Comparison of ENCODE assay signal across 8 cellular contexts in the genomic region with DNA sequence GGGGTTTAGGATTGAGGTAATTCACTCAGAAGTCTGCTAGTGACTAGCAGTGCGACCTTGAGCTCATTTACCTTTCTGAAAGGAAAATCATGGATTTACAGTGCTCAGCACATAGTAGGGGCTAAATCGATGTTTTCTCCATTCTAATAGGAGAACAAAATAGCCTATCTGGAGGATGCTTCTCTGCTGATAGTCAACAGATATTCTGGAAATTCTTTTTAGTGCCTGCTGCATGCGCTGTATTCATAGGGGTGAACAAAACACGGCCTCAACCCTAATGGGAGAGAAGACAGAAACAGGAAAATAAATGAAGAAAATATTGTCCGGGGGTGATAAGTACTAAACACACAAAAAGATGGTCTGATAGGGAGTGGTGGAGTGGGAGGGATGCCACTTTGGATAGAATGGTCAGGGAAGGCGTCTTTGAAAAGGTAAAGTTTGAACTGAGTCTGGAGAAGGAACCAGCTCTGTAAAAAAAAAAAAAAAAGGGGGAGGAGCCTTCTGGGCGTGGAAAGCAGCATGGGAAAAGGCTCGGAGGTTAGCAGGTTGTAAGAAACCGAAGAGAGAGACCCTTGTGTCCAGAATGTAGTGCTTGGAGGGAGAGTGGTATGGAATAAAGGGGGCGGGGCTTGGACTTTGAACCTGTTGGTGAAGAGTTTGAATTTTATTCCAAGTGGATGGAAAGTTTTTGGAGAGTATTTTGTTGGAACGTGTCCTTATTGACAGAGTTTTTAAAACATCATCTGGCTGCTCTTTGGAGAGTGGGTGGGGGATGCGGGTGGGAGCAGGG. TPM values are rescaled to one million over a fixed set of nuclear protein-coding genes. Genes with fewer than 3 reads are reported as not detected.
DNase-seq lines count a peak whose midpoint lies in the region; ATAC-seq, FAIRE-seq and TF ChIP-seq lines count a peak whose summit lies in the region.

No MANE protein-coding gene starts in this region.

- H3K9me3 ChIP-seq in CD4-positive, alpha-beta memory T cell (ENCODE audit: control insufficient read depth in 1 of 2, low read length in 2 of 2), result no peaks in the 10 kb centered on the region
- no peaks in the 10 kb centered on the region for H3K9me3 ChIP-seq in left lung

- FAIRE-seq in H54 (lab: Jason Lieb, UNC), result no peak

- no peak for DNase-seq in CD4-positive, alpha-beta memory T cell
- DNase-seq in KBM-7 (peak; percentile 73), astrocyte of the spinal cord (ENCODE audit: low read depth, low spot score) (peak; percentile 21), left lung (peak in 1 of 2 donors; percentile 41), type B pancreatic cell (ENCODE audit: extremely low spot score, unreplicated experiment) (no peak), H54 (ENCODE audit: insufficient read length, low spot score) (no peak), posterior cingulate gyrus (no peak)

- peak overlapping the region; percentile 93 to 99 (median 96) for H3K4me3 Mint-ChIP-seq in CD4-positive, alpha-beta memory T cell
- peak overlapping the region; percentile 92 for H3K4me3 Mint-ChIP-seq in type B pancreatic cell

- H3K27ac ChIP-seq in CD4-positive, alpha-beta memory T cell (ENCODE audit: low read depth, low read length), result peak overlapping the region; percentile 88
- peak overlapping the region; percentile 93 to 97 for H3K27ac ChIP-seq in left lung

- no peak for TF ChIP-seq CTCF in astrocyte of the spinal cord (IDR thresholded peaks at IDR 0.05; ENCODE audit: low read depth, low read length)
- TF ChIP-seq CTCF in left lung (IDR thresholded peaks at IDR 0.05), result no peak
- no peak for TF ChIP-seq CTCF in type B pancreatic cell (conservative IDR thresholded peaks at IDR 0.05)

- ATAC-seq in left lung (peak; percentile 16), HG02610 (IDR thresholded peaks at IDR 0.05; ENCODE audit: unreplicated experiment) (no peak)

- no peaks in the 10 kb centered on the region for H3K27me3 Mint-ChIP-seq in CD4-positive, alpha-beta memory T cell
- no peaks in the 10 kb centered on the region for H3K27me3 Mint-ChIP-seq in type B pancreatic cell

- no peaks in the 10 kb centered on the region for H3K9me3 Mint-ChIP-seq in CD4-positive, alpha-beta memory T cell
- H3K9me3 Mint-ChIP-seq in type B pancreatic cell, result no peaks in the 10 kb centered on the region

- H3K4me1 ChIP-seq in CD4-positive, alpha-beta memory T cell (ENCODE audit: insufficient read depth, low read length), result peaks cover 48% of the 10 kb centered on the region
- H3K4me1 ChIP-seq in left lung, result peaks cover 26 to 71% of the 10 kb centered on the region in 2 donors

- H3K4me1 Mint-ChIP-seq in CD4-positive, alpha-beta memory T cell, result peaks cover 45 to 68% (median 54%) of the 10 kb centered on the region in 4 donors
- H3K4me1 Mint-ChIP-seq in type B pancreatic cell (ENCODE audit: unreplicated experiment), result peaks cover 50% of the 10 kb centered on the region

- no peaks in the 10 kb centered on the region for H3K36me3 ChIP-seq in CD4-positive, alpha-beta memory T cell (ENCODE audit: insufficient read depth, low read length)
- peaks cover 0 to 13% of the 10 kb centered on the region in 2 donors for H3K36me3 ChIP-seq in left lung

- peak overlapping the region; percentile 71 to 85 for H3K4me3 ChIP-seq in CD4-positive, alpha-beta memory T cell (ENCODE audit: low read length in 2 of 2)
- H3K4me3 ChIP-seq in astrocyte of the spinal cord (ENCODE audit: low read depth, low read length) (peak overlapping the region; percentile 97), left lung (peak overlapping the region; percentile 61 to 95)

- peak overlapping the region; percentile 86 to 99 (median 94) for H3K27ac Mint-ChIP-seq in CD4-positive, alpha-beta memory T cell
- H3K27ac Mint-ChIP-seq in type B pancreatic cell, result peak overlapping the region; percentile 97

- TF ChIP-seq POLR2A in H54 (IDR thresholded peaks at IDR 0.05; ENCODE audit: low read depth, low read length), result no peak

- CTCF ChIA-PET in CD4-positive, alpha-beta memory T cell (lab: Charles Lee; ENCODE audit: partially characterized antibody), result interaction anchor here (0.7 to 1.4 kb wide), 2 partner anchors 21 to 127 kb away, joined by 3 read pairs; no protein-coding TSS in a partner anchor

- H3K36me3 Mint-ChIP-seq in CD4-positive, alpha-beta memory T cell, result peaks cover 10 to 28% of the 10 kb centered on the region in 2 donors
- peaks cover 14% of the 10 kb centered on the region for H3K36me3 Mint-ChIP-seq in type B pancreatic cell

- POLR2A ChIA-PET in CD4-positive, alpha-beta memory T cell (lab: Charles Lee; ENCODE audit: partially characterized antibody), result interaction anchor here (0.9 to 2.5 kb wide), 4 partner anchors 46 to 296 kb away, joined by 3 to 32 read pairs (median 13); a partner anchor contains a TSS

- in situ Hi-C loops in KBM-7 (cut with MboI; ENCODE audit: low pct_unique_long_range_greater_than_20kb, low sequenced_read_pairs), result no loop called here
- in situ Hi-C loops in astrocyte of the spinal cord (cut with HindIII; ENCODE audit: low sequenced_read_pairs), result no loop called here

- H3K27me3 ChIP-seq in CD4-positive, alpha-beta memory T cell (ENCODE audit: insufficient read depth, low read length), result no peaks in the 10 kb centered on the region
- H3K27me3 ChIP-seq in left lung, result no peaks in the 10 kb centered on the region

- intact Hi-C loops in CD4-positive, alpha-beta memory T cell (cut with micrococcal nuclease), result loop anchor here (5.0 to 10.0 kb wide), 2 partner anchors 102 to 1706 kb away; a partner anchor contains a TSS
- intact Hi-C loops in left lung (cut with DNase I) (no loop called here), posterior cingulate gyrus (cut with DNase I) (loop anchor here (10.0 kb wide), 1 partner anchor 78 kb away; a partner anchor contains a TSS)

RNA-seq across cellular contexts. Expression of a gene that starts 1.7 kb away (rescaled TPM):
- total RNA-seq in CD4-positive, alpha-beta memory T cell, result 10 to 100 TPM; 53.0 to 54.0 TPM
- 1 to 10 TPM; 1.2 to 5.3 TPM for polyA plus RNA-seq in CD4-positive, alpha-beta memory T cell
- total RNA-seq in left lung, result 10 to 100 TPM; 83.2 to 90.5 TPM
- 111 and 170 TPM in 2 replicates for total RNA-seq in type B pancreatic cell (ENCODE audit: low replicate concordance)

Comparison
In these comparisons a context has a peak if more than half of its experiments do, and no peak if none do; other contexts are left out.
1. DNase-seq: peak in KBM-7 (single experiment) and astrocyte of the spinal cord (single experiment); none in CD4-positive, alpha-beta memory T cell (0 of 5), type B pancreatic cell (single experiment), H54 (single experiment) and posterior cingulate gyrus (0 of 10).
2. intact Hi-C loops: an anchor here in CD4-positive, alpha-beta memory T cell (5.0 to 10.0 kb wide) and posterior cingulate gyrus (10.0 kb wide); none called in left lung.
3. Peak in every context shown above with its lines, with median percentiles within 50 percentile points of each other: H3K4me3 ChIP-seq.